In genomic region chr1:37998913-37999433, GRCh38 we compare ENCODE assay signal across 8 cellular contexts. TPM values are rescaled to one million over a fixed set of nuclear protein-coding genes. Genes with fewer than 3 reads are reported as not detected.
DNase-seq lines count a peak whose midpoint lies in the region; ATAC-seq, FAIRE-seq and TF ChIP-seq lines count a peak whose summit lies in the region.

No MANE protein-coding gene starts in this region.

- no peak; the same call in 2 of the 3 replicates for ATAC-seq in GM12878
- no peak for ATAC-seq in thoracic aorta (ENCODE audit: insufficient number of reproducible peaks, low FRiP score, low read depth)
- ATAC-seq in HG03196 (IDR thresholded peaks at IDR 0.05; ENCODE audit: unreplicated experiment): no peak

- H4K20me1 ChIP-seq in GM12878 (ENCODE audit: control insufficient read depth, insufficient read depth): no peaks in the 10 kb centered on the region

- intact Hi-C loops in activated CD4-positive, alpha-beta T cell treated with anti-CD3 and anti-CD28 coated beads, Interleukin-2, amount 10 ng/mL, durations not matched to agents 24 days and 14 days (cut with micrococcal nuclease): loop anchor here (5.0 to 10.0 kb wide), 2 partner anchors 67 to 304 kb away; partner anchors contain the start of gene CDCA8
- intact Hi-C loops in GM12878 (cut with micrococcal nuclease; ENCODE audit: unreplicated experiment): no loop called here

- H3K4me1 Mint-ChIP-seq in activated CD4-positive, alpha-beta T cell treated with anti-CD3 and anti-CD28 coated beads, Interleukin-2, amount 10 ng/mL, durations not matched to agents 24 days and 14 days: peaks cover 60% of the 10 kb centered on the region

- H3K4me3 Mint-ChIP-seq in activated CD4-positive, alpha-beta T cell treated with anti-CD3 and anti-CD28 coated beads, Interleukin-2, amount 10 ng/mL, durations not matched to agents 24 days and 14 days: peak overlapping the region; percentile 79

- TF ChIP-seq EP300 in GM12878 (IDR thresholded peaks at IDR 0.05; ENCODE audit: borderline replicate concordance in 1 of 2, control insufficient read depth in 1 of 2, low read depth in 2 of 2, low read length in 2 of 2): no peak

- H3K27me3 Mint-ChIP-seq in activated CD4-positive, alpha-beta T cell treated with anti-CD3 and anti-CD28 coated beads, Interleukin-2, amount 10 ng/mL, durations not matched to agents 24 days and 14 days: no peaks in the 10 kb centered on the region

- peaks cover 48% of the 10 kb centered on the region for H3K36me3 Mint-ChIP-seq in activated CD4-positive, alpha-beta T cell treated with anti-CD3 and anti-CD28 coated beads, Interleukin-2, amount 10 ng/mL, durations not matched to agents 24 days and 14 days (ENCODE audit: low read depth)

- peaks cover 27% of the 10 kb centered on the region for H3K4me1 ChIP-seq in GM12878 (ENCODE audit: control insufficient read depth, insufficient read depth, low read length)
- peaks cover 64 to 81% of the 10 kb centered on the region in 2 donors for H3K4me1 ChIP-seq in thoracic aorta (ENCODE audit: control insufficient read depth in 1 of 2, low read depth in 2 of 2)

- SMC1A ChIA-PET in GM12878 (lab: Charles Lee; ENCODE audit: uncharacterized antibody, unreplicated experiment): interaction anchor here (2.8 kb wide), 1 partner anchor 9 kb away, joined by 17 read pairs; the partner anchor contains the start of gene SF3A3

- H3K27ac Mint-ChIP-seq in activated CD4-positive, alpha-beta T cell treated with anti-CD3 and anti-CD28 coated beads, Interleukin-2, amount 10 ng/mL, durations not matched to agents 24 days and 14 days: peak overlapping the region; percentile 92

- no peak overlapping the region for H3K4me2 ChIP-seq in GM12878 (ENCODE audit: control insufficient read depth, insufficient read depth)

- H3K79me2 ChIP-seq in GM12878 (ENCODE audit: control insufficient read depth, insufficient read depth, low read length): peaks cover 12% of the 10 kb centered on the region

- no peak for TF ChIP-seq POLR2A in GM12878 (IDR thresholded peaks at IDR 0.05; ENCODE audit: low read depth, low read length)

- no peak for FAIRE-seq in GM12878 (lab: Jason Lieb, UNC)

- no peaks in the 10 kb centered on the region for H3K27me3 ChIP-seq in GM12878 (replicated peaks in 1 of 2; ENCODE audit: control insufficient read depth in 2 of 2, insufficient read depth in 2 of 2, low read length in 1 of 2)
- no peaks in the 10 kb centered on the region for H3K27me3 ChIP-seq in thoracic aorta (replicated peaks; ENCODE audit: insufficient read depth)

- DNase-seq in activated CD4-positive, alpha-beta T cell treated with anti-CD3 and anti-CD28 coated beads, Interleukin-2, amount 10 ng/mL, durations not matched to agents 24 days and 14 days: no peak
- no peak for DNase-seq in activated CD4-positive, alpha-beta T cell treated with anti-CD3 and anti-CD28 coated beads, Interleukin-2, amount 50 U/mL, for 1 hour
- DNase-seq in GM12878 (ENCODE audit: low read depth, low spot score) (no peak), mesenteric fat pad (ENCODE audit: low spot score) (peak; percentile 80), thoracic aorta (ENCODE audit: low spot score) (no peak), COLO829 (ENCODE audit: low spot score) (no peak), GDM1 (lab: John Stamatoyannopoulos, UW) (no peak)

- TF ChIP-seq CTCF in GM12878 (IDR thresholded peaks at IDR 0.05 in 2 of 3, conservative IDR thresholded peaks at IDR 0.05 in 1 of 3; ENCODE audit: control insufficient read depth in 2 of 3, extremely low read depth in 1 of 3, insufficient read depth in 1 of 3, low read depth in 3 of 3, low read length in 3 of 3): no peak
- no peak for TF ChIP-seq CTCF in thoracic aorta (IDR thresholded peaks at IDR 0.05)

- TF ChIP-seq RAD21 in GM12878 (IDR thresholded peaks at IDR 0.05; ENCODE audit: insufficient read depth, low read depth, low read length): no peak

- peak overlapping the region; percentile 56 for H3K27ac ChIP-seq in GM12878 (ENCODE audit: control insufficient read depth, insufficient read depth)
- H3K27ac ChIP-seq in thoracic aorta: peak overlapping the region; percentile 96 to 97

- no peak overlapping the region for H3K9ac ChIP-seq in GM12878 (ENCODE audit: control insufficient read depth, insufficient read depth, low read length)

- H3K4me3 ChIP-seq in GM12878: no peak overlapping the region
- peak overlapping the region; percentile 51 for H3K4me3 ChIP-seq in thoracic aorta

- H2AFZ ChIP-seq in GM12878 (ENCODE audit: control insufficient read depth, low read depth, low read length): no peak overlapping the region; the same call in 1 of the 2 replicates

- no peaks in the 10 kb centered on the region for H3K36me3 ChIP-seq in GM12878 (ENCODE audit: control insufficient read depth in 2 of 2, insufficient read depth in 2 of 2, low read length in 1 of 2)
- peaks cover 7% of the 10 kb centered on the region for H3K36me3 ChIP-seq in thoracic aorta

- no peaks in the 10 kb centered on the region for H3K9me3 Mint-ChIP-seq in activated CD4-positive, alpha-beta T cell treated with anti-CD3 and anti-CD28 coated beads, Interleukin-2, amount 10 ng/mL, durations not matched to agents 24 days and 14 days

- POLR2A ChIA-PET in GM12878 (lab: Charles Lee): interaction anchor here (0.5 kb wide), 1 partner anchor 72 kb away, joined by 3 read pairs; no protein-coding TSS in a partner anchor

- CTCF ChIA-PET in GM12878 (lab: Yijun Ruan, JAX): interaction anchor here (1.0 to 3.2 kb wide), 4 partner anchors 8 to 29 kb away, joined by 3 to 27 read pairs (median 6); partner anchors contain the start of genes SF3A3 and UTP11

- RAD21 ChIA-PET in GM12878 (lab: Charles Lee; ENCODE audit: unreplicated experiment): no interaction called here

- H3K9me3 ChIP-seq in GM12878 (replicated peaks; ENCODE audit: control insufficient read depth, insufficient read depth, low read length) (no peaks in the 10 kb centered on the region), thoracic aorta (no peaks in the 10 kb centered on the region)

- 92% methylated on average over 16 of the region's 16 CpGs for WGBS in GM12878 (ENCODE audit: insufficient coverage, insufficient replicate concordance, low lambda C conversion rate, missing lambda C conversion rate)

- BruUV-seq in GM12878 (replicated peaks; lab: Mats Ljungman, UMichigan): no TSS peak

- in situ Hi-C loops in GM12878 (cut with MboI): loop anchor here (25.0 kb wide), 1 partner anchor 412 kb away; the partner anchor contains the start of gene GNL2

RNA-seq across cellular contexts. Expression of gene FHL3, which starts 6.3 kb away (rescaled TPM):
- 40.8 and 41.9 TPM in 2 replicates for total RNA-seq in activated CD4-positive, alpha-beta T cell treated with anti-CD3 and anti-CD28 coated beads, Interleukin-2, amount 10 ng/mL, durations not matched to agents 24 days and 14 days
- total RNA-seq in GM12878 (2013; cell fraction: nucleolus; rRNA removed): 9.3 and 14.1 TPM in 2 replicates
- 8.1 and 8.9 TPM in 2 replicates for total RNA-seq in GM12878 (2014; rRNA removed)
- 4.2 and 5.2 TPM in 2 replicates for total RNA-seq in GM12878 (2014; rRNA removed; fragmentation: Illumina TruSeq; extraction: Trizol)
- total RNA-seq in GM12878 (2021): 11.5 and 13.9 TPM in 2 replicates
- polyA plus RNA-seq in GM12878 (2011; ENCODE audit: low read depth): 4.2 TPM
- polyA plus RNA-seq in GM12878 (2011; rRNA removed): 0.53 and 1.3 TPM in 2 replicates
- polyA plus RNA-seq in GM12878 (2011; cell fraction: cytosol; rRNA removed): 2.2 and 2.6 TPM in 2 replicates
- polyA plus RNA-seq in GM12878 (2011; cell fraction: nucleus; rRNA removed): 3.2 and 3.6 TPM in 2 replicates
- 9.1 and 13.9 TPM in 2 replicates for polyA plus RNA-seq in GM12878 (2012)
- 3.9 and 9.2 TPM in 2 replicates for polyA plus RNA-seq in GM12878 (2014; fragmentation: Illumina TruSeq; extraction: Trizol)
- polyA plus RNA-seq in GM12878 (2014; fragmentation: Nextera tagmentation; extraction: Ambion mirVana): 1 to 10 TPM in 1 of 2 experiments, under 1 TPM in 1; 0.26 to 1.3 TPM
- 7.7 and 10.3 TPM in 2 replicates for polyA plus RNA-seq in GM12878 (2014; rRNA removed)
- 10 to 100 TPM; 10.1 to 10.7 TPM for polyA plus RNA-seq in GM12878 (2016; fragmentation: Nextera tagmentation; extraction: Ambion mirVana)
- polyA minus RNA-seq in GM12878 (2011; rRNA and poly(A)+ RNA removed): 1.8 and 4.2 TPM in 2 replicates
- polyA minus RNA-seq in GM12878 (2011; cell fraction: cytosol; rRNA and poly(A)+ RNA removed): 2.3 and 6.5 TPM in 2 replicates
- polyA minus RNA-seq in GM12878 (2011; cell fraction: nucleus; rRNA and poly(A)+ RNA removed): 2.7 and 3.2 TPM in 2 replicates
- 13.6 TPM for total RNA-seq in mesenteric fat pad
- total RNA-seq in thoracic aorta: 10 to 100 TPM; 57.0 to 90.7 TPM

RNA-seq across cellular contexts. Expression of gene SF3A3, which starts 9.2 kb away (rescaled TPM):
- 132 and 144 TPM in 2 replicates for total RNA-seq in activated CD4-positive, alpha-beta T cell treated with anti-CD3 and anti-CD28 coated beads, Interleukin-2, amount 10 ng/mL, durations not matched to agents 24 days and 14 days
- 53.4 and 56.6 TPM in 2 replicates for total RNA-seq in GM12878 (2013; cell fraction: nucleolus; rRNA removed)
- total RNA-seq in GM12878 (2014; rRNA removed): 83.7 and 106 TPM in 2 replicates
- total RNA-seq in GM12878 (2014; rRNA removed; fragmentation: Illumina TruSeq; extraction: Trizol): 164 and 165 TPM in 2 replicates
- 72.3 and 78.9 TPM in 2 replicates for total RNA-seq in GM12878 (2021)
- 62.9 TPM for polyA plus RNA-seq in GM12878 (2011; ENCODE audit: low read depth)
- polyA plus RNA-seq in GM12878 (2011; rRNA removed): 76.5 and 110 TPM in 2 replicates
- polyA plus RNA-seq in GM12878 (2011; cell fraction: cytosol; rRNA removed): 39.0 TPM in 2 replicates
- polyA plus RNA-seq in GM12878 (2011; cell fraction: nucleus; rRNA removed): 40.8 and 53.3 TPM in 2 replicates
- polyA plus RNA-seq in GM12878 (2012): 48.6 and 66.5 TPM in 2 replicates
- 170 and 185 TPM in 2 replicates for polyA plus RNA-seq in GM12878 (2014; fragmentation: Illumina TruSeq; extraction: Trizol)
- polyA plus RNA-seq in GM12878 (2014; fragmentation: Nextera tagmentation; extraction: Ambion mirVana): 100 to 1,000 TPM in 1 of 2 experiments, 10 to 100 TPM in 1; 86.0 to 133 TPM
- 74.4 and 98.3 TPM in 2 replicates for polyA plus RNA-seq in GM12878 (2014; rRNA removed)
- 100 to 1,000 TPM; 154 to 155 TPM for polyA plus RNA-seq in GM12878 (2016; fragmentation: Nextera tagmentation; extraction: Ambion mirVana)
- 42.9 and 53.5 TPM in 2 replicates for polyA minus RNA-seq in GM12878 (2011; rRNA and poly(A)+ RNA removed)
- polyA minus RNA-seq in GM12878 (2011; cell fraction: cytosol; rRNA and poly(A)+ RNA removed): 31.5 and 45.2 TPM in 2 replicates
- 14.7 and 25.3 TPM in 2 replicates for polyA minus RNA-seq in GM12878 (2011; cell fraction: nucleus; rRNA and poly(A)+ RNA removed)
- 46.7 TPM for total RNA-seq in mesenteric fat pad
- total RNA-seq in thoracic aorta: 10 to 100 TPM; 31.8 to 61.3 TPM

RNA-seq across cellular contexts. Expression of gene UTP11, which starts 13.6 kb away (rescaled TPM):
- 99.5 and 111 TPM in 2 replicates for total RNA-seq in activated CD4-positive, alpha-beta T cell treated with anti-CD3 and anti-CD28 coated beads, Interleukin-2, amount 10 ng/mL, durations not matched to agents 24 days and 14 days
- 27.6 and 31.6 TPM in 2 replicates for total RNA-seq in GM12878 (2013; cell fraction: nucleolus; rRNA removed)
- 51.5 and 55.0 TPM in 2 replicates for total RNA-seq in GM12878 (2014; rRNA removed)
- 77.8 and 78.1 TPM in 2 replicates for total RNA-seq in GM12878 (2014; rRNA removed; fragmentation: Illumina TruSeq; extraction: Trizol)
- 39.6 and 41.8 TPM in 2 replicates for total RNA-seq in GM12878 (2021)
- polyA plus RNA-seq in GM12878 (2011; ENCODE audit: low read depth): 9.8 TPM
- 34.5 and 47.6 TPM in 2 replicates for polyA plus RNA-seq in GM12878 (2011; rRNA removed)
- polyA plus RNA-seq in GM12878 (2011; cell fraction: cytosol; rRNA removed): 15.4 and 18.0 TPM in 2 replicates
- polyA plus RNA-seq in GM12878 (2011; cell fraction: nucleus; rRNA removed): 9.2 and 15.4 TPM in 2 replicates
- 19.1 and 19.2 TPM in 2 replicates for polyA plus RNA-seq in GM12878 (2012)
- 125 and 146 TPM in 2 replicates for polyA plus RNA-seq in GM12878 (2014; fragmentation: Illumina TruSeq; extraction: Trizol)
- 100 to 1,000 TPM in 1 of 2 experiments, 10 to 100 TPM in 1; 96.4 to 107 TPM for polyA plus RNA-seq in GM12878 (2014; fragmentation: Nextera tagmentation; extraction: Ambion mirVana)
- polyA plus RNA-seq in GM12878 (2014; rRNA removed): 54.9 and 57.2 TPM in 2 replicates
- 10 to 100 TPM; 62.7 to 65.7 TPM for polyA plus RNA-seq in GM12878 (2016; fragmentation: Nextera tagmentation; extraction: Ambion mirVana)
- polyA minus RNA-seq in GM12878 (2011; rRNA and poly(A)+ RNA removed): 8.6 and 11.3 TPM in 2 replicates
- 7.9 and 9.7 TPM in 2 replicates for polyA minus RNA-seq in GM12878 (2011; cell fraction: cytosol; rRNA and poly(A)+ RNA removed)
- polyA minus RNA-seq in GM12878 (2011; cell fraction: nucleus; rRNA and poly(A)+ RNA removed): 7.7 and 12.4 TPM in 2 replicates
- 35.3 TPM for total RNA-seq in mesenteric fat pad
- total RNA-seq in thoracic aorta: 10 to 100 TPM; 14.6 to 76.9 TPM

RNA-seq across cellular contexts. Expression of gene POU3F1, which starts 47.6 kb away (rescaled TPM):
- 1.4 and 1.5 TPM in 2 replicates for total RNA-seq in activated CD4-positive, alpha-beta T cell treated with anti-CD3 and anti-CD28 coated beads, Interleukin-2, amount 10 ng/mL, durations not matched to agents 24 days and 14 days
- total RNA-seq in GM12878 (2013; cell fraction: nucleolus; rRNA removed): 0.40 TPM in 1 of 2 replicates, not detected in the other
- 0.23 and 0.38 TPM in 2 replicates for total RNA-seq in GM12878 (2014; rRNA removed)
- 0.09 and 0.14 TPM in 2 replicates for total RNA-seq in GM12878 (2014; rRNA removed; fragmentation: Illumina TruSeq; extraction: Trizol)
- 0.38 and 0.53 TPM in 2 replicates for total RNA-seq in GM12878 (2021)
- not detected for polyA plus RNA-seq in GM12878 (2011; ENCODE audit: low read depth)
- polyA plus RNA-seq in GM12878 (2011; rRNA removed): 0.10 TPM in 1 of 2 replicates, not detected in the other
- 0.13 TPM in 2 replicates for polyA plus RNA-seq in GM12878 (2011; cell fraction: cytosol; rRNA removed)
- polyA plus RNA-seq in GM12878 (2011; cell fraction: nucleus; rRNA removed): 0.34 and 0.53 TPM in 2 replicates
- 0.06 and 0.07 TPM in 2 replicates for polyA plus RNA-seq in GM12878 (2012)
- 0.09 and 0.13 TPM in 2 replicates for polyA plus RNA-seq in GM12878 (2014; fragmentation: Illumina TruSeq; extraction: Trizol)
- polyA plus RNA-seq in GM12878 (2014; fragmentation: Nextera tagmentation; extraction: Ambion mirVana): under 1 TPM in 1 of 2 experiments, not detected in 1; 0.04 TPM
- 0.15 and 0.53 TPM in 2 replicates for polyA plus RNA-seq in GM12878 (2014; rRNA removed)
- not detected for polyA plus RNA-seq in GM12878 (2016; fragmentation: Nextera tagmentation; extraction: Ambion mirVana)
- polyA minus RNA-seq in GM12878 (2011; rRNA and poly(A)+ RNA removed): not detected in 2 replicates
- 0.42 TPM in 1 of 2 replicates, not detected in the other for polyA minus RNA-seq in GM12878 (2011; cell fraction: cytosol; rRNA and poly(A)+ RNA removed)
- polyA minus RNA-seq in GM12878 (2011; cell fraction: nucleus; rRNA and poly(A)+ RNA removed): 0.24 and 0.38 TPM in 2 replicates
- total RNA-seq in mesenteric fat pad: 0.19 TPM
- not detected for total RNA-seq in thoracic aorta

RNA-seq across cellular contexts. Expression of gene INPP5B, which starts 52.1 kb away (rescaled TPM):
- total RNA-seq in activated CD4-positive, alpha-beta T cell treated with anti-CD3 and anti-CD28 coated beads, Interleukin-2, amount 10 ng/mL, durations not matched to agents 24 days and 14 days: 23.8 and 27.2 TPM in 2 replicates
- 129 and 133 TPM in 2 replicates for total RNA-seq in GM12878 (2013; cell fraction: nucleolus; rRNA removed)
- total RNA-seq in GM12878 (2014; rRNA removed): 38.5 and 46.2 TPM in 2 replicates
- 28.8 and 28.9 TPM in 2 replicates for total RNA-seq in GM12878 (2014; rRNA removed; fragmentation: Illumina TruSeq; extraction: Trizol)
- total RNA-seq in GM12878 (2021): 32.0 and 32.6 TPM in 2 replicates
- polyA plus RNA-seq in GM12878 (2011; ENCODE audit: low read depth): 16.3 TPM
- polyA plus RNA-seq in GM12878 (2011; rRNA removed): 45.0 and 54.4 TPM in 2 replicates
- polyA plus RNA-seq in GM12878 (2011; cell fraction: cytosol; rRNA removed): 43.4 and 43.6 TPM in 2 replicates
- 73.7 and 81.6 TPM in 2 replicates for polyA plus RNA-seq in GM12878 (2011; cell fraction: nucleus; rRNA removed)
- 17.4 and 21.7 TPM in 2 replicates for polyA plus RNA-seq in GM12878 (2012)
- polyA plus RNA-seq in GM12878 (2014; fragmentation: Illumina TruSeq; extraction: Trizol): 25.0 and 27.1 TPM in 2 replicates
- polyA plus RNA-seq in GM12878 (2014; fragmentation: Nextera tagmentation; extraction: Ambion mirVana): 10 to 100 TPM; 10.9 to 14.6 TPM
- polyA plus RNA-seq in GM12878 (2014; rRNA removed): 27.8 and 29.7 TPM in 2 replicates
- polyA plus RNA-seq in GM12878 (2016; fragmentation: Nextera tagmentation; extraction: Ambion mirVana): 10 to 100 TPM; 18.3 to 22.2 TPM
- 50.5 and 57.4 TPM in 2 replicates for polyA minus RNA-seq in GM12878 (2011; rRNA and poly(A)+ RNA removed)
- polyA minus RNA-seq in GM12878 (2011; cell fraction: cytosol; rRNA and poly(A)+ RNA removed): 16.6 and 20.0 TPM in 2 replicates
- polyA minus RNA-seq in GM12878 (2011; cell fraction: nucleus; rRNA and poly(A)+ RNA removed): 32.5 and 63.1 TPM in 2 replicates
- 28.8 TPM for total RNA-seq in mesenteric fat pad
- total RNA-seq in thoracic aorta: 10 to 100 TPM; 44.2 to 44.5 TPM
